Comparison of ENCODE assay signal across 19 cellular contexts in the genomic region with DNA sequence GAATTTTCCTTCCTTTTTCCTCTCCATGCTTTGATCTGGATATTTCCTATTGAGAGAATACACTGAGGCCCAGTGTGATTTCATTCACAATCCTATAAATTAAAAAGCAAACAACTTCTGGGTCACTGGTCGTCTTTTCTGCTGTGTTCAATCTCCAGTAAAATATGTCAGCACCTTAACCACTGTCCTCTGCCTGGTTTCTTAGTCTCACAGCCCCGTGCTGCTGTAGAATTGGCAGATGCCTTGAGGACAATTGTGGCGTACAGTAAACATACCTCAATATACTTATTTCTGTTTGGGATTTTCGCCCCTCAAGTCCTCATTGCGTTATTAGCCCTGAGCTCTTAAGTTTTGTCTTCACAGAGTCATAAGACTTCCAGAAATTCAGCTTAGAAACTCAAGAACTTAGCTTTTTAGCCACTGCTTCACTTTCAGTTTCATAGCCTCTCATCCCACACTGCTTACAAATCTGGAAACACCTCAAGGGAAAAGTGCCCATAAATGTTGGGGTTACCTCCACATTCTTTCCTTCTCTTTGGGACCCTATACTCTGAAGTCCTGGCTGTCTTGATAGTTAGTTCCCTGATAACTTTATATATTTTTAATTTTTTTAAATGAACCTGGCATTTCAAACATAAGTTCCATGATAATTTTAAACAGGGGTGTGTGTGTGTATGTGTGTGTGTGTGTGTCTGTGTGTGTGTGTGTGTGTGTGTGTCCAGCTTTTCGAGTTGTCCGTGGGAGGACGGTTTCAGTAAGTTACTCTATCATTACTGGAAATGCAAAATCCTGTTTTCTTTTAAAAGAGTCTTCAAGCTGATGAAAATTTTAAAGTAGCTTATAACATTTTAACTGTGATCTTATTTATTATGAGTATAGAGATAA.
DNase-seq lines count a peak whose midpoint lies in the region; FAIRE-seq and TF ChIP-seq lines count a peak whose summit lies in the region.
"Had no signal": no experiment of that assay in that cellular context is flagged by ENCODE, and none has a peak within 500 bp of the region (broad histone marks: within the 10 kb centered on the region; RNA-seq: fewer than 3 reads in every experiment).

No MANE protein-coding gene starts in this region.

- H4K20me1 ChIP-seq in MM.1S (ENCODE audit: insufficient read depth, low read length) = no peaks in the 10 kb centered on the region

- H3K4me1 ChIP-seq in MM.1S (ENCODE audit: low read length) = 0 out of 2 replicates have a peak, but pooled peaks cover 3% of the 10 kb centered on the region
- H3K4me1 ChIP-seq in muscle layer of duodenum (ENCODE audit: control insufficient read depth in 1 of 2, insufficient read depth in 2 of 2, low read length in 2 of 2) = peaks cover 7 to 24% of the 10 kb centered on the region in 2 donors
- peaks cover 17% of the 10 kb centered on the region for H3K4me1 ChIP-seq in testis
- H3K4me1 ChIP-seq in adrenal gland (replicated peaks in 1 of 2) = peaks cover 10 to 48% of the 10 kb centered on the region in 2 donors

- H3F3A ChIP-seq in MM.1S (ENCODE audit: insufficient read depth, low read length) = no peaks in the 10 kb centered on the region

- no peaks in the 10 kb centered on the region for H3K9me2 ChIP-seq in MM.1S (replicated peaks; ENCODE audit: insufficient read depth, low read length)

- H3K36me3 ChIP-seq in MM.1S (replicated peaks; ENCODE audit: insufficient read depth, low read length) (no peaks in the 10 kb centered on the region), muscle layer of duodenum (ENCODE audit: control insufficient read depth in 1 of 2, insufficient read depth in 2 of 2, low read length in 2 of 2) (no peaks in the 10 kb centered on the region), testis (ENCODE audit: low read depth, missing control alignments) (no peaks in the 10 kb centered on the region), adrenal gland (replicated peaks in 1 of 2) (no peaks in the 10 kb centered on the region)

- H3K4me3 ChIP-seq in MM.1S (ENCODE audit: low read length) (peak overlapping the region; percentile 50), choroid plexus epithelial cell (ENCODE audit: low read depth, low read length) (no peak overlapping the region), muscle layer of duodenum (ENCODE audit: low read depth in 1 of 2, low read length in 2 of 2) (peak overlapping the region; percentile 21 to 54), testis (no peak overlapping the region), adrenal gland (peak overlapping the region in 1 of 4 donors; percentile 22)

- H3K27me3 ChIP-seq in MM.1S (replicated peaks; ENCODE audit: insufficient read depth, low read length) (no peaks in the 10 kb centered on the region), muscle layer of duodenum (ENCODE audit: low read depth, low read length) (no peaks in the 10 kb centered on the region), testis (no peaks in the 10 kb centered on the region), adrenal gland (no peaks in the 10 kb centered on the region)

- peak; percentile 49 for DNase-seq in MM.1S
- DNase-seq in choroid plexus epithelial cell (ENCODE audit: low read depth) = peak; percentile 8
- DNase-seq in testis = no peak
- no peak for DNase-seq in midbrain (lab: John Stamatoyannopoulos, UW)
- DNase-seq in RCC 7860 (ENCODE audit: low spot score) = no peak
- no peak for DNase-seq in stimulated activated CD4-positive, alpha-beta T cell treated with anti-CD3 and anti-CD28 coated beads, Interleukin-12 subunit alpha, Interleukin-12 subunit beta, amount 100 ng/mL, for 4 hours
- DNase-seq in adrenal gland = no peak
- DNase-seq: activated CD4-positive, alpha-beta T cell treated with anti-CD3 and anti-CD28 coated beads, Interleukin-2, amount 50 U/mL, for 4 hours; activated T-cell treated with anti-CD3 and anti-CD28 coated beads, Interleukin-2, amount 50 U/mL, for 24 hours; effector CD8-positive, alpha-beta T cell; GDM1; H9; natural killer cell; NCI-H2029 treated with DMSO at 0.1 percent for 48 hours; NCI-H524 treated with DMSO at 0.1 percent for 48 hours; PC-3; stimulated activated CD4-positive, alpha-beta T cell treated with anti-CD3 and anti-CD28 coated beads, Interleukin-2, amount 100 ng/mL, for 24 hours had no signal

- no peak for TF ChIP-seq CTCF in MM.1S (IDR thresholded peaks at IDR 0.05; ENCODE audit: low read length)
- no peak for TF ChIP-seq CTCF in choroid plexus epithelial cell (conservative IDR thresholded peaks at IDR 0.05; ENCODE audit: low read depth, low read length)
- no peak for TF ChIP-seq CTCF in testis (IDR thresholded peaks at IDR 0.05)
- TF ChIP-seq CTCF in adrenal gland (IDR thresholded peaks at IDR 0.05) = no peak

- H3K9me3 ChIP-seq in MM.1S (replicated peaks; ENCODE audit: insufficient read depth, low read length) = no peaks in the 10 kb centered on the region
- H3K9me3 ChIP-seq in muscle layer of duodenum (ENCODE audit: control insufficient read depth in 1 of 2, low read length in 2 of 2) = no peaks in the 10 kb centered on the region
- no peaks in the 10 kb centered on the region for H3K9me3 ChIP-seq in testis
- no peaks in the 10 kb centered on the region for H3K9me3 ChIP-seq in adrenal gland (replicated peaks in 1 of 3)

- H2AFZ ChIP-seq in MM.1S (ENCODE audit: low read length) = peak overlapping the region; percentile 37; the same call in 1 of the 2 replicates

- intact Hi-C loops in testis (cut with DNase I; ENCODE audit: low total_unique reads) = no loop called here
- intact Hi-C loops in adrenal gland (cut with DNase I) = no loop called here

- peak overlapping the region; percentile 17; the same call in 1 of the 2 replicates for H3K9ac ChIP-seq in MM.1S (ENCODE audit: low read length)

- H3K79me2 ChIP-seq in MM.1S (ENCODE audit: low read length) = no peaks in the 10 kb centered on the region

- no peak for FAIRE-seq in RCC 7860 (lab: Jason Lieb, UNC)
- FAIRE-seq: TTC549 had no signal

- TF ChIP-seq POLR2A in testis (IDR thresholded peaks at IDR 0.05) = no peak
- no peak for TF ChIP-seq POLR2A in adrenal gland (IDR thresholded peaks at IDR 0.05)

- H3K4me2 ChIP-seq in MM.1S (ENCODE audit: low read depth, low read length) = peak overlapping the region; percentile 77

- 37 to 49% methylated on average over 8 of the region's 8 CpGs for WGBS in testis, 2 donors
- WGBS in adrenal gland, 4 donors = 37 to 46% (median 45%) methylated on average over 8 of the region's 8 CpGs

- H3K27ac ChIP-seq in MM.1S (ENCODE audit: low read length) = peak overlapping the region; percentile 37; the same call in 1 of the 2 replicates
- H3K27ac ChIP-seq in muscle layer of duodenum (ENCODE audit: low read length) = peak overlapping the region; percentile 78
- peak overlapping the region; percentile 37 to 39 for H3K27ac ChIP-seq in testis
- peak overlapping the region in 2 of 5 donors; percentile 53 to 66 for H3K27ac ChIP-seq in adrenal gland

Comparison
In these comparisons a context has a peak if more than half of its experiments do, and no peak if none do; other contexts are left out.
1. DNase-seq: peak in MM.1S (single experiment) and choroid plexus epithelial cell (single experiment); none in testis (single experiment), midbrain (single experiment), RCC 7860 (single experiment), stimulated activated CD4-positive, alpha-beta T cell treated with anti-CD3 and anti-CD28 coated beads, Interleukin-12 subunit alpha, Interleukin-12 subunit beta, amount 100 ng/mL, for 4 hours (single experiment) and adrenal gland (0 of 7).
2. H3K4me3 ChIP-seq: peak in MM.1S (single experiment) and muscle layer of duodenum (2 of 2); none in choroid plexus epithelial cell (single experiment) and testis (0 of 2).